Comparison of ENCODE assay signal across 20 cellular contexts in the genomic region with DNA sequence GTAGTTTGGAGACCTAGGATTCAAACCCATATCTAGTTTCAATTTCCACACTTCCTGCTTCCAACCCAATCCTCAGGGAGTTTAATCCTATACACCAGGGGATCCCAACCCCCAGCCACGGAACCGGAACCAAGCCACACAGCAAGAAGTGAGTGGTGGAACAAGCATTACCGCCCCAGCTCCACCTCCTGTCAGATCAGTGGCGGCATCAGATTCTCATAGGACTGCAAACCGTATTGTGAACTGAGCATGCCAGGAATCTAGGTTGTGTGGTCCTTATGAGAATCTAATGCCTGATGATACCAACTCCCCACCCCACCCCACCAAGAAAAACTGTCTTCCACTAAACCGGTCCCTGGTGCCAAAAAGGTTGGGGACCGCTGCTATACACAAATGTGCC. TPM values are rescaled to one million over a fixed set of nuclear protein-coding genes. Genes with fewer than 3 reads are reported as not detected.
DNase-seq lines count a peak whose midpoint lies in the region; ATAC-seq and TF ChIP-seq lines count a peak whose summit lies in the region.
"Had no signal": no experiment of that assay in that cellular context is flagged by ENCODE, and none has a peak within 500 bp of the region (broad histone marks: within the 10 kb centered on the region; RNA-seq: fewer than 3 reads in every experiment).

No MANE protein-coding gene starts in this region.

- H3K27me3 Mint-ChIP-seq in endodermal cell (ENCODE audit: insufficient read depth) = no peaks in the 10 kb centered on the region
- no peaks in the 10 kb centered on the region for H3K27me3 Mint-ChIP-seq in nephron progenitor cell (ENCODE audit: low read depth, poor library complexity)
- H3K27me3 Mint-ChIP-seq: CD4-positive, alpha-beta memory T cell; CD4-positive, CD25-positive, alpha-beta regulatory T cell; CD8-positive, alpha-beta memory T cell had no signal

- H3K27ac Mint-ChIP-seq in endodermal cell = peak overlapping the region; percentile 30
- peak overlapping the region; percentile 71 for H3K27ac Mint-ChIP-seq in nephron progenitor cell
- H3K27ac Mint-ChIP-seq in stimulated activated effector memory CD8-positive, alpha-beta T cell treated with anti-CD3 and anti-CD28 coated beads, Interleukin-12 subunit alpha, Interleukin-12 subunit beta, amount 100 ng/mL, for 72 hours = peak overlapping the region; percentile 8

- DNase-seq in Right ventricle myocardium inferior (ENCODE audit: missing footprints) (peak; percentile 48), right cardiac atrium (no peak), endodermal cell (no peak), nephron progenitor cell (no peak), sciatic nerve (ENCODE audit: low spot score) (no peak)
- DNase-seq in stimulated activated effector memory CD8-positive, alpha-beta T cell treated with anti-CD3 and anti-CD28 coated beads, Interleukin-12 subunit alpha, Interleukin-12 subunit beta, amount 100 ng/mL, for 72 hours (ENCODE audit: low spot score in 2 of 2) = no peak
- DNase-seq: 8988T; ACHN; BE2C; C1 segment of cervical spinal cord; CD4-positive, alpha-beta memory T cell; CD4-positive, CD25-positive, alpha-beta regulatory T cell; CD8-positive, alpha-beta memory T cell; COR-L47; DMS 273 treated with DMSO at 0.1 percent for 48 hours; DMS79 treated with DMSO at 0.1 percent for 48 hours; GF-D8 had no signal

- H3K9me3 ChIP-seq in right cardiac atrium (ENCODE audit: control insufficient read depth, low read length) = no peaks in the 10 kb centered on the region
- H3K9me3 ChIP-seq in endodermal cell (ENCODE audit: control insufficient read depth, low read length) = no peaks in the 10 kb centered on the region
- H3K9me3 ChIP-seq: BE2C, BLaER1 had no signal

- H3K4me3 Mint-ChIP-seq in endodermal cell = no peak overlapping the region
- no peak overlapping the region for H3K4me3 Mint-ChIP-seq in nephron progenitor cell
- H3K4me3 Mint-ChIP-seq in stimulated activated effector memory CD8-positive, alpha-beta T cell treated with anti-CD3 and anti-CD28 coated beads, Interleukin-12 subunit alpha, Interleukin-12 subunit beta, amount 100 ng/mL, for 72 hours = no peak overlapping the region
- H3K4me3 Mint-ChIP-seq: CD14-positive monocyte; CD4-positive, alpha-beta memory T cell; CD4-positive, CD25-positive, alpha-beta regulatory T cell; CD8-positive, alpha-beta memory T cell had no signal

- H3K27ac ChIP-seq in right cardiac atrium (ENCODE audit: low read length) (no peak overlapping the region), endodermal cell (ENCODE audit: low read depth, low read length) (no peak overlapping the region)
- H3K27ac ChIP-seq: BLaER1 had no signal

- intact Hi-C loops in Right ventricle myocardium inferior (cut with DNase I) = no loop called here
- intact Hi-C loops in right cardiac atrium (cut with DNase I) = loop anchor here in 1 of 4 donors (10.0 kb wide), 1 partner anchor 1220 kb away; no protein-coding TSS in a partner anchor
- intact Hi-C loops in sciatic nerve (cut with DNase I) = no loop called here

- no peak for ATAC-seq in Right ventricle myocardium inferior
- no peak for ATAC-seq in right cardiac atrium
- ATAC-seq in stimulated activated effector memory CD8-positive, alpha-beta T cell treated with anti-CD3 and anti-CD28 coated beads, Interleukin-12 subunit alpha, Interleukin-12 subunit beta, amount 100 ng/mL, for 72 hours = no peak
- ATAC-seq in sciatic nerve = no peak
- no peak for ATAC-seq in GM19324 (IDR thresholded peaks at IDR 0.05; ENCODE audit: low FRiP score, unreplicated experiment)

- H3K4me3 ChIP-seq in right cardiac atrium (ENCODE audit: low read length) (no peak overlapping the region), endodermal cell (ENCODE audit: low read length) (no peak overlapping the region)
- H3K4me3 ChIP-seq: BLaER1 had no signal

- H3K4me1 Mint-ChIP-seq in endodermal cell (no peaks in the 10 kb centered on the region), nephron progenitor cell (no peaks in the 10 kb centered on the region)
- H3K4me1 Mint-ChIP-seq in stimulated activated effector memory CD8-positive, alpha-beta T cell treated with anti-CD3 and anti-CD28 coated beads, Interleukin-12 subunit alpha, Interleukin-12 subunit beta, amount 100 ng/mL, for 72 hours = no peaks in the 10 kb centered on the region
- H3K4me1 Mint-ChIP-seq: CD14-positive monocyte had no signal

- WGBS in right cardiac atrium = 86% methylated on average over 7 of the region's 7 CpGs
- 96 to 99% methylated on average over 4 to 7 of the region's 7 CpGs for WGBS in endodermal cell (ENCODE audit: insufficient coverage in 1 of 2, insufficient read length in 1 of 2), 2 experiments

- H3K9me3 Mint-ChIP-seq in endodermal cell (no peaks in the 10 kb centered on the region), nephron progenitor cell (no peaks in the 10 kb centered on the region)
- no peaks in the 10 kb centered on the region for H3K9me3 Mint-ChIP-seq in stimulated activated effector memory CD8-positive, alpha-beta T cell treated with anti-CD3 and anti-CD28 coated beads, Interleukin-12 subunit alpha, Interleukin-12 subunit beta, amount 100 ng/mL, for 72 hours
- H3K9me3 Mint-ChIP-seq: CD14-positive monocyte; CD4-positive, CD25-positive, alpha-beta regulatory T cell; CD8-positive, alpha-beta memory T cell had no signal

- H3K4me1 ChIP-seq in right cardiac atrium (ENCODE audit: control insufficient read depth, insufficient read depth, low read length) = no peaks in the 10 kb centered on the region
- no peaks in the 10 kb centered on the region for H3K4me1 ChIP-seq in endodermal cell (ENCODE audit: control insufficient read depth, insufficient read depth, low read length)
- H3K4me1 ChIP-seq: BE2C, BLaER1 had no signal

- TF ChIP-seq CTCF in endodermal cell (conservative IDR thresholded peaks at IDR 0.05) = no peak
- TF ChIP-seq CTCF in nephron progenitor cell (IDR thresholded peaks at IDR 0.05) = no peak

- peaks cover 97% of the 10 kb centered on the region for H3K36me3 ChIP-seq in endodermal cell (ENCODE audit: control insufficient read depth, insufficient read depth, low read length)

- H3K27me3 ChIP-seq in right cardiac atrium (ENCODE audit: control insufficient read depth, insufficient read depth) = no peaks in the 10 kb centered on the region
- H3K27me3 ChIP-seq in endodermal cell (ENCODE audit: control insufficient read depth, insufficient read depth, low read length, poor library complexity, severe bottlenecking) = no peaks in the 10 kb centered on the region
- H3K27me3 ChIP-seq: BE2C, BLaER1 had no signal

- H3K9ac ChIP-seq in endodermal cell (ENCODE audit: extremely low read depth, low read length, poor library complexity, severe bottlenecking) = no peak overlapping the region
- H3K9ac ChIP-seq: BLaER1 had no signal

- H3K36me3 Mint-ChIP-seq in endodermal cell (ENCODE audit: low read depth) (peaks cover 84% of the 10 kb centered on the region), nephron progenitor cell (ENCODE audit: low read depth) (peaks cover 81% of the 10 kb centered on the region)
- peaks cover 100% of the 10 kb centered on the region for H3K36me3 Mint-ChIP-seq in stimulated activated effector memory CD8-positive, alpha-beta T cell treated with anti-CD3 and anti-CD28 coated beads, Interleukin-12 subunit alpha, Interleukin-12 subunit beta, amount 100 ng/mL, for 72 hours

RNA-seq across cellular contexts. Expression of a gene that starts 52.5 kb away (rescaled TPM):
- total RNA-seq in Right ventricle myocardium inferior (36.0 TPM), right cardiac atrium (10 to 100 TPM; 34.3 to 51.7 (median 37.4) TPM), endodermal cell (100 to 1,000 TPM; 190 to 222 TPM), sciatic nerve (88.8 TPM)
- polyA plus RNA-seq in right cardiac atrium = 11.5 TPM
- polyA plus RNA-seq in endodermal cell (2013, experiment 1 of 2) = 157 TPM
- 163 TPM for polyA plus RNA-seq in endodermal cell (2013, experiment 2 of 2)

RNA-seq across cellular contexts. Expression of a gene that starts 53.7 kb away (rescaled TPM):
- total RNA-seq in Right ventricle myocardium inferior (5.7 TPM), right cardiac atrium (10 to 100 TPM in 1 of 4 donors, 1 to 10 TPM in 3; 6.6 to 10.3 (median 8.6) TPM), endodermal cell (10 to 100 TPM; 45.7 to 55.2 TPM), sciatic nerve (17.5 TPM)
- polyA plus RNA-seq in right cardiac atrium = 6.4 TPM
- polyA plus RNA-seq in endodermal cell (2013, experiment 1 of 2) = 87.7 TPM
- 84.6 TPM for polyA plus RNA-seq in endodermal cell (2013, experiment 2 of 2)

Comparison
In these comparisons a context has a peak if more than half of its experiments do, and no peak if none do; other contexts are left out.
1. H3K27ac Mint-ChIP-seq: peak in every context shown above with its lines; median percentile 71 in nephron progenitor cell; 30 in endodermal cell; 8 in stimulated activated effector memory CD8-positive, alpha-beta T cell treated with anti-CD3 and anti-CD28 coated beads, Interleukin-12 subunit alpha, Interleukin-12 subunit beta, amount 100 ng/mL, for 72 hours.